Comparison of ENCODE assay signal across 8 cellular contexts in the genomic region with DNA sequence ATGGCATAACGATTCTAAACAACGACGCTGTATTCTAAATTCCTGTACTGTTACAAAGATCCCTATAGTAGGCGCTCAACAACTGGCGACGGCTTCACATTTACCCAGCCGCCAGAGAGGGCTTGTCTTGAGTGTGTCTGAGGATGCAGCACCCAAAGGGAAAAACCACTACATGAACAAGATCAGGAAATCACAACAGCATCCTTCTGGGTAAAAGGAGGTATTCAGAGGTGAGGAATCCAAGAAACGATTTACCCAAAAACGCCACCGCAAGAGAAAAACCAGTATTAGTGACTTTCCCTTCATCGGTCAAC. TPM values are rescaled to one million over a fixed set of nuclear protein-coding genes. Genes with fewer than 3 reads are reported as not detected.
DNase-seq lines count a peak whose midpoint lies in the region; ATAC-seq and TF ChIP-seq lines count a peak whose summit lies in the region.

No MANE protein-coding gene starts in this region.

- TF ChIP-seq CTCF in GM12865 (IDR thresholded peaks at IDR 0.05; ENCODE audit: insufficient read depth, low read depth, low read length, missing control alignments) (peak; percentile 68), SK-N-SH (IDR thresholded peaks at IDR 0.05) (peak; percentile 77)

- H3K79me2 ChIP-seq in SK-N-SH (ENCODE audit: insufficient read depth), result peaks cover 37% of the 10 kb centered on the region

- no peaks in the 10 kb centered on the region for H3K27me3 ChIP-seq in SK-N-SH (ENCODE audit: insufficient read depth)

- ATAC-seq in HG02588 (IDR thresholded peaks at IDR 0.05; ENCODE audit: unreplicated experiment) (peak; percentile 78), left cardiac atrium (peak; percentile 90 to 93)

- WGBS in SK-N-SH (ENCODE audit: low lambda C conversion rate), result 1% methylated on average over 11 of the region's 11 CpGs
- under 1% methylated on average over 11 of the region's 11 CpGs for WGBS in urinary bladder

- H3K36me3 ChIP-seq in SK-N-SH (replicated peaks in 1 of 2; ENCODE audit: control insufficient read depth in 1 of 2, insufficient read depth in 2 of 2, low read length in 1 of 2) (peaks cover 4 to 11% of the 10 kb centered on the region in 2 experiments), urinary bladder (ENCODE audit: insufficient read depth) (no peaks in the 10 kb centered on the region)

- no peaks in the 10 kb centered on the region for H3K9me3 ChIP-seq in SK-N-SH

- CTCF ChIA-PET in SK-N-SH (lab: Yijun Ruan, JAX), result interaction anchor here (0.8 to 1.9 kb wide), 10 partner anchors 8 to 76 kb away, joined by 3 to 8 read pairs (median 4); a partner anchor contains a TSS

- peak overlapping the region; percentile 84 for H3K4me2 ChIP-seq in SK-N-SH

- H2AFZ ChIP-seq in SK-N-SH (ENCODE audit: low read depth), result peak overlapping the region; percentile 81

- peaks cover 0 to 6% of the 10 kb centered on the region in 2 experiments; a peak in 2 of 4 replicates for H3K4me1 ChIP-seq in SK-N-SH (ENCODE audit: control insufficient read depth in 1 of 2, insufficient read depth in 2 of 2, low read depth in 1 of 2, low read length in 1 of 2)
- no peaks in the 10 kb centered on the region for H3K4me1 ChIP-seq in urinary bladder (ENCODE audit: insufficient read depth)

- POLR2A ChIA-PET in SK-N-SH (lab: Yijun Ruan, JAX), result interaction anchor here (0.9 kb wide), 1 partner anchor 81 kb away, joined by 3 read pairs; no protein-coding TSS in a partner anchor

- no peaks in the 10 kb centered on the region for H3K9me2 ChIP-seq in SK-N-SH

- TF ChIP-seq RAD21 in SK-N-SH (IDR thresholded peaks at IDR 0.05; ENCODE audit: low read length), result peak; percentile 70

- H3F3A ChIP-seq in SK-N-SH (replicated peaks; ENCODE audit: insufficient read depth), result peaks cover 21% of the 10 kb centered on the region

- peak overlapping the region; percentile 73 for H3K4me3 ChIP-seq in GM12865 (ENCODE audit: low read depth, low read length)
- H3K4me3 ChIP-seq in SK-N-SH (ENCODE audit: low read depth in 2 of 2, low read length in 1 of 2), result peak overlapping the region; percentile 97
- peak overlapping the region; percentile 85 for H3K4me3 ChIP-seq in urinary bladder (ENCODE audit: low read depth, low read length)

- no peaks in the 10 kb centered on the region for H4K20me1 ChIP-seq in SK-N-SH (ENCODE audit: insufficient read depth)

- DNase-seq in GM12865 (ENCODE audit: low read depth) (peak; percentile 85), NAMALWA (ENCODE audit: low spot score) (peak; percentile 92), SK-N-SH (peak; percentile 74), left cardiac atrium (peak; percentile 68), posterior vena cava (ENCODE audit: low spot score) (peak; percentile 88)
- DNase-seq in activated naive CD8-positive, alpha-beta T cell treated with anti-CD3 and anti-CD28 coated beads, Interleukin-2, amount 50 U/mL, for 16 hours (ENCODE audit: low read depth, low spot score), result peak; percentile 18

- intact Hi-C loops in left cardiac atrium (cut with DNase I) (loop anchor here in 1 of 2 donors (5.0 kb wide), 1 partner anchor 82 kb away; a partner anchor contains a TSS), posterior vena cava (cut with DNase I) (loop anchor here in 1 of 2 donors (10.0 kb wide), 1 partner anchor 80 kb away; a partner anchor contains a TSS)

- no peak for TF ChIP-seq EP300 in SK-N-SH (IDR thresholded peaks at IDR 0.05; ENCODE audit: borderline replicate concordance in 1 of 2, low read depth in 1 of 2, low read length in 1 of 2)

- peak overlapping the region; percentile 90 for H3K9ac ChIP-seq in SK-N-SH

- H3K27ac ChIP-seq in SK-N-SH (ENCODE audit: low read depth in 2 of 2, low read length in 1 of 2), result peak overlapping the region; percentile 82 to 90
- H3K27ac ChIP-seq in urinary bladder (ENCODE audit: low read depth), result peak overlapping the region; percentile 92

TF ChIP-seq in SK-N-SH, 30 proteins besides CTCF, POLR2A, EP300 and RAD21:
- peak; percentile 67; the same call in 1 of the 2 replicates for TF ChIP-seq MXI1 (IDR thresholded peaks at IDR 0.05; ENCODE audit: low read depth, low read length)
- TF ChIP-seq, protein P1, sequence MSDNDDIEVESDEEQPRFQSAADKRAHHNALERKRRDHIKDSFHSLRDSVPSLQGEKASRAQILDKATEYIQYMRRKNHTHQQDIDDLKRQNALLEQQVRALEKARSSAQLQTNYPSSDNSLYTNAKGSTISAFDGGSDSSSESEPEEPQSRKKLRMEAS (IDR thresholded peaks at IDR 0.05; ENCODE audit: low read depth), result peak; percentile 55; the same call in 1 of the 2 replicates
- TF ChIP-seq POLR2AphosphoS5 (IDR thresholded peaks at IDR 0.05; ENCODE audit: low read depth, low read length), result no peak
- TF ChIP-seq, protein P2, sequence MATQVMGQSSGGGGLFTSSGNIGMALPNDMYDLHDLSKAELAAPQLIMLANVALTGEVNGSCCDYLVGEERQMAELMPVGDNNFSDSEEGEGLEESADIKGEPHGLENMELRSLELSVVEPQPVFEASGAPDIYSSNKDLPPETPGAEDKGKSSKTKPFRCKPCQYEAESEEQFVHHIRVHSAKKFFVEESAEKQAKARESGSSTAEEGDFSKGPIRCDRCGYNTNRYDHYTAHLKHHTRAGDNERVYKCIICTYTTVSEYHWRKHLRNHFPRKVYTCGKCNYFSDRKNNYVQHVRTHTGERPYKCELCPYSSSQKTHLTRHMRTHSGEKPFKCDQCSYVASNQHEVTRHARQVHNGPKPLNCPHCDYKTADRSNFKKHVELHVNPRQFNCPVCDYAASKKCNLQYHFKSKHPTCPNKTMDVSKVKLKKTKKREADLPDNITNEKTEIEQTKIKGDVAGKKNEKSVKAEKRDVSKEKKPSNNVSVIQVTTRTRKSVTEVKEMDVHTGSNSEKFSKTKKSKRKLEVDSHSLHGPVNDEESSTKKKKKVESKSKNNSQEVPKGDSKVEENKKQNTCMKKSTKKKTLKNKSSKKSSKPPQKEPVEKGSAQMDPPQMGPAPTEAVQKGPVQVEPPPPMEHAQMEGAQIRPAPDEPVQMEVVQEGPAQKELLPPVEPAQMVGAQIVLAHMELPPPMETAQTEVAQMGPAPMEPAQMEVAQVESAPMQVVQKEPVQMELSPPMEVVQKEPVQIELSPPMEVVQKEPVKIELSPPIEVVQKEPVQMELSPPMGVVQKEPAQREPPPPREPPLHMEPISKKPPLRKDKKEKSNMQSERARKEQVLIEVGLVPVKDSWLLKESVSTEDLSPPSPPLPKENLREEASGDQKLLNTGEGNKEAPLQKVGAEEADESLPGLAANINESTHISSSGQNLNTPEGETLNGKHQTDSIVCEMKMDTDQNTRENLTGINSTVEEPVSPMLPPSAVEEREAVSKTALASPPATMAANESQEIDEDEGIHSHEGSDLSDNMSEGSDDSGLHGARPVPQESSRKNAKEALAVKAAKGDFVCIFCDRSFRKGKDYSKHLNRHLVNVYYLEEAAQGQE (IDR thresholded peaks at IDR 0.05; ENCODE audit: low read depth, low read length), result no peak
- TF ChIP-seq EZH2phosphoT487 (IDR thresholded peaks at IDR 0.05; ENCODE audit: borderline replicate concordance, low read depth), result no peak
- TF ChIP-seq, protein P3, sequence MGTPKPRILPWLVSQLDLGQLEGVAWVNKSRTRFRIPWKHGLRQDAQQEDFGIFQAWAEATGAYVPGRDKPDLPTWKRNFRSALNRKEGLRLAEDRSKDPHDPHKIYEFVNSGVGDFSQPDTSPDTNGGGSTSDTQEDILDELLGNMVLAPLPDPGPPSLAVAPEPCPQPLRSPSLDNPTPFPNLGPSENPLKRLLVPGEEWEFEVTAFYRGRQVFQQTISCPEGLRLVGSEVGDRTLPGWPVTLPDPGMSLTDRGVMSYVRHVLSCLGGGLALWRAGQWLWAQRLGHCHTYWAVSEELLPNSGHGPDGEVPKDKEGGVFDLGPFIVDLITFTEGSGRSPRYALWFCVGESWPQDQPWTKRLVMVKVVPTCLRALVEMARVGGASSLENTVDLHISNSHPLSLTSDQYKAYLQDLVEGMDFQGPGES (IDR thresholded peaks at IDR 0.05; ENCODE audit: low read depth, low read length), result no peak
- TF ChIP-seq NFIC (IDR thresholded peaks at IDR 0.05; ENCODE audit: borderline replicate concordance), result no peak
- TF ChIP-seq SMC3 (IDR thresholded peaks at IDR 0.05; ENCODE audit: low read depth, low read length), result 0 out of 2 replicates have a peak, but pooled peaks have one; percentile 14
- peak; percentile 35 for TF ChIP-seq CHD2 (IDR thresholded peaks at IDR 0.05; ENCODE audit: low read length, partially characterized antibody)
- TF ChIP-seq TEAD4 (IDR thresholded peaks at IDR 0.05; ENCODE audit: borderline replicate concordance, insufficient read depth), result no peak
- TF ChIP-seq TAF1 (IDR thresholded peaks at IDR 0.05; ENCODE audit: borderline replicate concordance, low read depth, low read length), result 0 out of 2 replicates have a peak, but pooled peaks have one; percentile 21

RNA-seq across cellular contexts. Expression of a gene that starts 0.7 kb away (rescaled TPM):
- polyA plus RNA-seq in SK-N-SH (2012; rRNA removed) (2.2 and 3.3 TPM in 2 replicates), urinary bladder (13.2 TPM)
- polyA plus RNA-seq in SK-N-SH (2012; cell fraction: cytosol; rRNA removed), result 4.3 and 4.9 TPM in 2 replicates
- 1.9 and 4.5 TPM in 2 replicates for polyA plus RNA-seq in SK-N-SH (2012; cell fraction: nucleus; rRNA removed)
- total RNA-seq in left cardiac atrium (10 to 100 TPM; 14.1 to 17.5 TPM), posterior vena cava (10 to 100 TPM; 13.3 to 18.2 TPM), urinary bladder (38.4 TPM)

RNA-seq across cellular contexts. Expression of a gene that starts 43.1 kb away (rescaled TPM):
- polyA plus RNA-seq in SK-N-SH (2012; rRNA removed), result 23.2 and 34.4 TPM in 2 replicates
- 24.4 and 27.7 TPM in 2 replicates for polyA plus RNA-seq in SK-N-SH (2012; cell fraction: cytosol; rRNA removed)
- polyA plus RNA-seq in SK-N-SH (2012; cell fraction: nucleus; rRNA removed), result 63.9 and 115 TPM in 2 replicates
- total RNA-seq in left cardiac atrium, result 10 to 100 TPM; 41.8 to 57.6 TPM
- 100 to 1,000 TPM in 1 of 2 donors, 10 to 100 TPM in 1; 98.8 to 102 TPM for total RNA-seq in posterior vena cava
- 151 TPM for total RNA-seq in urinary bladder
- polyA plus RNA-seq in urinary bladder, result 43.5 TPM

Comparison
In these comparisons a context has a peak if more than half of its experiments do, and no peak if none do; other contexts are left out.
1. Peak in every context shown above with its lines: DNase-seq, ATAC-seq, H3K4me3 ChIP-seq and H3K27ac ChIP-seq.
2. DNase-seq: peak in every context shown above with its lines; median percentile 92 in NAMALWA; 88 in posterior vena cava; 85 in GM12865; 74 in SK-N-SH; 68 in left cardiac atrium; 18 in activated naive CD8-positive, alpha-beta T cell treated with anti-CD3 and anti-CD28 coated beads, Interleukin-2, amount 50 U/mL, for 16 hours.